Comparison of ENCODE assay signal across 21 cellular contexts in the genomic region with DNA sequence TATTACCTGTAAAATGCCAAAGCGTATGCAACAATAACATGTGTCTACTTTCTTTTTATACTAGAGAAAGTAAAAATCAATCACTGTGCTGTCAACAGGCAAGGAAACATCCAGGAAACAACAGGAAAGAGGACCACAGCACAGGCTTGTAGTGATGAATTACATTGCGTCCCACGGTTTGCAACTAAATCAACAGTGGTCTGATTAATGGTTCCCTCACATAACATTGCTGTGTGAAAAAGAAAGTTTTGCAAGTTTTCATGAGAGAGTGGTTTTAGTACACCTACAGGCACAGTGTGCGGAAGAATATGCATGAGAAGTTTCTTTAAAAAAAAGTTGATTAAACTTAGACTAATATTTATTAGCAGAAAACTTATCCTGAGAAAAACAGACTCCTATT.
DNase-seq lines count a peak whose midpoint lies in the region; ATAC-seq, FAIRE-seq and TF ChIP-seq lines count a peak whose summit lies in the region.
"Had no signal": no experiment of that assay in that cellular context is flagged by ENCODE, and none has a peak within 500 bp of the region (broad histone marks: within the 10 kb centered on the region; RNA-seq: fewer than 3 reads in every experiment).

No MANE protein-coding gene starts in this region.

- ATAC-seq in pancreas, result peak in 3 of 4 donors; percentile 14 to 65 (median 33)
- ATAC-seq: GM12878 had no signal

- H3K36me3 ChIP-seq in pancreas, result no peaks in the 10 kb centered on the region
- H3K36me3 ChIP-seq: BE2C had no signal

- H3K27me3 ChIP-seq in pancreas, result no peaks in the 10 kb centered on the region
- H3K27me3 ChIP-seq: BE2C had no signal

- no peaks in the 10 kb centered on the region for H3K9me3 ChIP-seq in pancreas
- H3K9me3 ChIP-seq: BE2C had no signal

- peaks cover 0 to 22% (median 13%) of the 10 kb centered on the region in 3 donors for H3K4me1 ChIP-seq in pancreas
- H3K4me1 ChIP-seq: BE2C had no signal

- no peak overlapping the region for H3K4me3 ChIP-seq in pancreas
- H3K4me3 ChIP-seq: GM12878 had no signal

- no peak overlapping the region for H3K27ac ChIP-seq in pancreas
- H3K27ac ChIP-seq: HL-60 had no signal

- peak; percentile 73 for DNase-seq in amniotic epithelial cell (ENCODE audit: low read depth)
- DNase-seq in left kidney (ENCODE audit: low read depth, low spot score), result peak; percentile 82
- DNase-seq in pancreas, result no peak
- no peak for DNase-seq in UCSD-AML1 (lab: John Stamatoyannopoulos, UW; ENCODE audit: unreplicated experiment)
- no peak for DNase-seq in activated effector memory CD4-positive, alpha-beta T cell treated with Interleukin-2 at 50 U/mL for 16 hours
- DNase-seq in posterior cingulate gyrus, result no peak
- DNase-seq: ACHN; BE2C; C1 segment of cervical spinal cord; CD4-positive, CD25-positive, alpha-beta regulatory T cell; CD8-positive, alpha-beta memory T cell; COR-L47; DMS 273 treated with DMSO at 0.1 percent for 48 hours; DMS53; DND-41; EL; H9 had no signal

- 63 to 65% methylated on average over 4 of the region's 4 CpGs for WGBS in pancreas, 2 donors

- no peak for FAIRE-seq in pancreas (lab: Jason Lieb, UNC)
- FAIRE-seq: GM12878, GM19239, H1 had no signal

- intact Hi-C loops in pancreas (cut with DNase I) (no loop called here), posterior cingulate gyrus (cut with DNase I) (no loop called here)

- no peak for TF ChIP-seq CTCF in pancreas (IDR thresholded peaks at IDR 0.05)

Comparison
In these comparisons a context has a peak if more than half of its experiments do, and no peak if none do; other contexts are left out.
1. DNase-seq: peak in amniotic epithelial cell (single experiment) and left kidney (single experiment); none in pancreas (0 of 6), UCSD-AML1 (single experiment), activated effector memory CD4-positive, alpha-beta T cell treated with Interleukin-2 at 50 U/mL for 16 hours (single experiment) and posterior cingulate gyrus (0 of 10).